8 cellular contexts compared by ENCODE assay signal in genomic region chr10:72691470-72692056, GRCh38. TPM values are rescaled to one million over a fixed set of nuclear protein-coding genes. Genes with fewer than 3 reads are reported as not detected.
DNase-seq lines count a peak whose midpoint lies in the region; ATAC-seq, FAIRE-seq and TF ChIP-seq lines count a peak whose summit lies in the region.

No MANE protein-coding gene starts in this region.

- peak overlapping the region; percentile 56 for H3K27ac ChIP-seq in mesodermal cell (ENCODE audit: low read depth, low read length, severe bottlenecking)
- no peak overlapping the region for H3K27ac ChIP-seq in aorta (ENCODE audit: low read depth in 1 of 2, low read length in 2 of 2)

- intact Hi-C loops in aorta (cut with DNase I) = loop anchor here (2.0 to 10.0 kb wide), 4 partner anchors 46 to 327 kb away; no protein-coding TSS in a partner anchor

- ATAC-seq in aorta (ENCODE audit: low FRiP score) = no peak

- TF ChIP-seq CTCF in bronchial epithelial cell (IDR thresholded peaks at IDR 0.05; ENCODE audit: insufficient read depth, low read length, severe bottlenecking) = no peak

- H3K4me3 ChIP-seq in bronchial epithelial cell (ENCODE audit: low read depth, low read length) = peak overlapping the region; percentile 67
- H3K4me3 ChIP-seq in mesodermal cell (ENCODE audit: extremely low read depth, insufficient read depth, low read length, poor library complexity, severe bottlenecking) = peak overlapping the region; percentile 81
- H3K4me3 ChIP-seq in aorta (ENCODE audit: low read length in 2 of 2) = peak overlapping the region; percentile 2 to 32

- no peaks in the 10 kb centered on the region for H3K27me3 ChIP-seq in bronchial epithelial cell (ENCODE audit: control insufficient read depth, insufficient read depth, low read length)
- H3K27me3 ChIP-seq in aorta (ENCODE audit: control insufficient read depth in 1 of 2, insufficient read depth in 2 of 2, low read length in 1 of 2) = no peaks in the 10 kb centered on the region

- H3K4me1 ChIP-seq in mesodermal cell (ENCODE audit: control insufficient read depth, insufficient read depth, low read length, poor library complexity, severe bottlenecking) = peaks cover 8% of the 10 kb centered on the region
- peaks cover 3 to 5% of the 10 kb centered on the region in 2 donors for H3K4me1 ChIP-seq in aorta (ENCODE audit: control insufficient read depth in 1 of 2, insufficient read depth in 2 of 2, low read length in 2 of 2)

- FAIRE-seq in bronchial epithelial cell (lab: Jason Lieb, UNC) = no peak

- DNase-seq in NCI-H748 (lab: John Stamatoyannopoulos, UW; ENCODE audit: unreplicated experiment) (peak; percentile 94), NCI-H748 treated with DMSO at 0.1 percent for 48 hours (lab: John Stamatoyannopoulos, UW) (no peak), NCI-H345 treated with DMSO at 0.1 percent for 48 hours (lab: John Stamatoyannopoulos, UW; ENCODE audit: unreplicated experiment) (peak; percentile 83), bronchial epithelial cell (ENCODE audit: low read depth) (peak; percentile 88), aorta (no peak), NCI-H446 treated with DMSO at 0.1 percent for 48 hours (lab: John Stamatoyannopoulos, UW) (no peak), GDM1 (lab: John Stamatoyannopoulos, UW) (no peak)

- H3K36me3 ChIP-seq in bronchial epithelial cell (ENCODE audit: control insufficient read depth, insufficient read depth, low read length) (no peaks in the 10 kb centered on the region), mesodermal cell (ENCODE audit: control insufficient read depth, insufficient read depth, low read length) (no peaks in the 10 kb centered on the region), aorta (ENCODE audit: control insufficient read depth in 1 of 2, insufficient read depth in 2 of 2, low read length in 1 of 2) (no peaks in the 10 kb centered on the region)

- 9 to 14% methylated on average over 6 to 8 of the region's 15 CpGs for WGBS in mesodermal cell (ENCODE audit: insufficient coverage in 2 of 2), 2 experiments
- 22 to 24% methylated on average over 15 of the region's 15 CpGs for WGBS in aorta, 2 donors

- H3K9me3 ChIP-seq in mesodermal cell (ENCODE audit: control insufficient read depth, low read length) (no peaks in the 10 kb centered on the region), aorta (ENCODE audit: control insufficient read depth, low read length) (no peaks in the 10 kb centered on the region)

RNA-seq across cellular contexts. Expression of gene MCU, which starts 0.4 kb away (rescaled TPM):
- total RNA-seq in bronchial epithelial cell = 38.7 and 39.4 TPM in 2 replicates
- polyA plus RNA-seq in mesodermal cell (2013, experiment 1 of 2) = 31.1 TPM
- 29.1 TPM for polyA plus RNA-seq in mesodermal cell (2013, experiment 2 of 2)
- 10 to 100 TPM; 31.5 to 45.6 TPM for total RNA-seq in aorta
- polyA plus RNA-seq in aorta = 10 to 100 TPM; 18.3 to 21.7 TPM

Comparison
In these comparisons a context has a peak if more than half of its experiments do, and no peak if none do; other contexts are left out.
1. DNase-seq: peak in NCI-H748 (single experiment), NCI-H345 treated with DMSO at 0.1 percent for 48 hours (single experiment) and bronchial epithelial cell (single experiment); none in NCI-H748 treated with DMSO at 0.1 percent for 48 hours (single experiment), aorta (0 of 2), NCI-H446 treated with DMSO at 0.1 percent for 48 hours (single experiment) and GDM1 (single experiment).
2. H3K4me3 ChIP-seq: peak in every context shown above with its lines; median percentile 81 in mesodermal cell; 67 in bronchial epithelial cell; 17 in aorta.